ENCODE assay signal across 8 cellular contexts in genomic region chr6:143536866-143537691, GRCh38. TPM values are rescaled to one million over a fixed set of nuclear protein-coding genes. Genes with fewer than 3 reads are reported as not detected.
A peak's percentile ranks its signal among the peaks of the same experiment; 100 is the strongest.
DNase-seq lines count a peak whose midpoint lies in the region; ATAC-seq and TF ChIP-seq lines count a peak whose summit lies in the region.

No MANE protein-coding gene starts in this region.

- WGBS in thymus: under 1% methylated on average over 103 of the region's 103 CpGs

- H3K27me3 Mint-ChIP-seq in nephron progenitor cell (ENCODE audit: low read depth, poor library complexity): peaks cover 33% of the 10 kb centered on the region

- DNase-seq in BE2C (peak; percentile 57), RPMI7951 (ENCODE audit: low read depth) (peak; percentile 52), fibroblast of villous mesenchyme (ENCODE audit: low read depth) (peak; percentile 46), nephron progenitor cell (peak; percentile 63)
- DNase-seq in activated effector memory CD4-positive, alpha-beta T cell treated with Interleukin-2 at 50 U/mL for 16 hours: peak; percentile 50

- H3K27me3 ChIP-seq in BE2C (peaks cover 17% of the 10 kb centered on the region), thymus (ENCODE audit: control insufficient read depth, insufficient read depth) (peaks cover 3% of the 10 kb centered on the region)

- peaks cover 20% of the 10 kb centered on the region for H3K4me1 Mint-ChIP-seq in nephron progenitor cell

- H3K4me3 ChIP-seq in BE2C (ENCODE audit: low read depth, low read length): peak overlapping the region; percentile 42
- H3K4me3 ChIP-seq in fibroblast of villous mesenchyme (ENCODE audit: low read depth, low read length): peak overlapping the region; percentile 59
- H3K4me3 ChIP-seq in thymus (ENCODE audit: low read length): peak overlapping the region; percentile 82

- no peaks in the 10 kb centered on the region for H3K36me3 Mint-ChIP-seq in nephron progenitor cell (ENCODE audit: low read depth)

- no peak overlapping the region for H3K27ac Mint-ChIP-seq in nephron progenitor cell

- TF ChIP-seq CTCF in BE2C (IDR thresholded peaks at IDR 0.05; ENCODE audit: low read depth, low read length): peak; percentile 35
- peak; percentile 49 for TF ChIP-seq CTCF in fibroblast of villous mesenchyme (IDR thresholded peaks at IDR 0.05; ENCODE audit: insufficient read depth, low read depth, low read length)
- peak; percentile 18 for TF ChIP-seq CTCF in nephron progenitor cell (IDR thresholded peaks at IDR 0.05)

- H3K36me3 ChIP-seq in BE2C (no peaks in the 10 kb centered on the region), thymus (ENCODE audit: control insufficient read depth, insufficient read depth) (no peaks in the 10 kb centered on the region)

- peak overlapping the region; percentile 40 for H3K27ac ChIP-seq in thymus (ENCODE audit: low read depth)

- H3K4me3 Mint-ChIP-seq in nephron progenitor cell: peak overlapping the region; percentile 82

- H3K9me3 Mint-ChIP-seq in nephron progenitor cell: no peaks in the 10 kb centered on the region

- H3K9me3 ChIP-seq in BE2C (no peaks in the 10 kb centered on the region), thymus (ENCODE audit: control insufficient read depth) (no peaks in the 10 kb centered on the region)

- ATAC-seq in GM19351 (IDR thresholded peaks at IDR 0.05; ENCODE audit: unreplicated experiment) (peak; percentile 57), HG03442 (IDR thresholded peaks at IDR 0.05; ENCODE audit: unreplicated experiment) (peak; percentile 53)

- H3K4me1 ChIP-seq in BE2C: no peaks in the 10 kb centered on the region
- H3K4me1 ChIP-seq in thymus (ENCODE audit: control insufficient read depth, insufficient read depth, low read length): peaks cover 2% of the 10 kb centered on the region

RNA-seq across cellular contexts. Expression of gene FUCA2, which starts 25.6 kb away (rescaled TPM):
- polyA plus RNA-seq in BE2C (2012; ENCODE audit: insufficient read depth, insufficient read length, low read depth): 30.4 TPM
- total RNA-seq in RPMI7951 (2014; rRNA removed; shearing (Covaris generic)): 108 and 111 TPM in 2 replicates
- total RNA-seq in fibroblast of villous mesenchyme: 54.1 and 58.7 TPM in 2 replicates
- 11.8 TPM for polyA plus RNA-seq in thymus

Comparison
In these comparisons a context has a peak if more than half of its experiments do, and no peak if none do; other contexts are left out.
1. Peak in every context shown above with its lines: DNase-seq, ATAC-seq, H3K4me3 ChIP-seq and H3K27ac ChIP-seq.